Comparison of ENCODE assay signal across 8 cellular contexts in genomic region chr15:83010709-83011270, GRCh38. TPM values are rescaled to one million over a fixed set of nuclear protein-coding genes. Genes with fewer than 3 reads are reported as not detected.
A peak's percentile ranks its signal among the peaks of the same experiment; 100 is the strongest.
DNase-seq lines count a peak whose midpoint lies in the region; ATAC-seq and TF ChIP-seq lines count a peak whose summit lies in the region.

No MANE protein-coding gene starts in this region.

- H3K27ac ChIP-seq in KMS-11 (peak overlapping the region; percentile 54), osteoblast (ENCODE audit: low read depth, low read length) (peak overlapping the region; percentile 60), thymus (ENCODE audit: low read depth) (peak overlapping the region; percentile 89)

- H3K79me2 ChIP-seq in KMS-11 (ENCODE audit: insufficient read depth, low read depth) (peaks cover 14% of the 10 kb centered on the region), osteoblast (ENCODE audit: insufficient read depth, low read length) (peaks cover 23% of the 10 kb centered on the region)

- DNase-seq in EH (ENCODE audit: low read depth) (peak; percentile 76), SK-MEL-5 (ENCODE audit: low read depth, low spot score) (peak; percentile 89), glutamatergic neuron (peak; percentile 88), osteoblast (ENCODE audit: insufficient read length, low spot score, missing footprints) (peak; percentile 93)
- peak; percentile 84 for DNase-seq in activated naive CD4-positive, alpha-beta T cell treated with anti-CD3 and anti-CD28 coated beads, Interleukin-2, amount 50 U/mL, for 16 hours

- TF ChIP-seq CTCF in KMS-11 (conservative IDR thresholded peaks at IDR 0.05; ENCODE audit: low read depth, low read length), result peak; percentile 71
- peak; percentile 73 for TF ChIP-seq CTCF in glutamatergic neuron (IDR thresholded peaks at IDR 0.05; ENCODE audit: partially characterized antibody, unreplicated experiment)
- TF ChIP-seq CTCF in osteoblast (IDR thresholded peaks at IDR 0.05; ENCODE audit: extremely low read depth, low read depth, low read length), result peak; percentile 97

- H3K27me3 Mint-ChIP-seq in glutamatergic neuron (ENCODE audit: unreplicated experiment), result peaks cover 4% of the 10 kb centered on the region

- in situ Hi-C loops in SK-MEL-5 (cut with HindIII; ENCODE audit: low pct_unique_long_range_greater_than_20kb, low sequenced_read_pairs), result no loop called here

- peak; percentile 58 for ATAC-seq in GM21786 (IDR thresholded peaks at IDR 0.05; ENCODE audit: unreplicated experiment)

- peak overlapping the region; percentile 100 for H3K4me3 Mint-ChIP-seq in glutamatergic neuron (ENCODE audit: unreplicated experiment)

- H3K36me3 ChIP-seq in KMS-11 (ENCODE audit: insufficient read depth) (0 out of 2 replicates have a peak, but pooled peaks cover 4% of the 10 kb centered on the region), osteoblast (ENCODE audit: insufficient read depth, low read length) (peaks cover 33% of the 10 kb centered on the region), thymus (ENCODE audit: control insufficient read depth, insufficient read depth) (peaks cover 21% of the 10 kb centered on the region)

- H3K9me3 ChIP-seq in osteoblast (ENCODE audit: low read depth, low read length), result no peaks in the 10 kb centered on the region
- H3K9me3 ChIP-seq in thymus (ENCODE audit: control insufficient read depth), result no peaks in the 10 kb centered on the region

- peak overlapping the region; percentile 100 for H3K27ac Mint-ChIP-seq in glutamatergic neuron (ENCODE audit: unreplicated experiment)

- peak overlapping the region; percentile 43; the same call in 1 of the 2 replicates for H3K9ac ChIP-seq in KMS-11

- H4K20me1 ChIP-seq in KMS-11 (ENCODE audit: insufficient read depth), result no peaks in the 10 kb centered on the region
- peaks cover 8% of the 10 kb centered on the region for H4K20me1 ChIP-seq in osteoblast (ENCODE audit: insufficient read depth, low read length)

- H2AFZ ChIP-seq in KMS-11 (ENCODE audit: low read depth) (peak overlapping the region; percentile 76; the same call in 1 of the 2 replicates), osteoblast (ENCODE audit: low read length) (peak overlapping the region; percentile 94)

- H3K4me3 ChIP-seq in KMS-11 (IDR thresholded peaks at IDR 0.05; ENCODE audit: insufficient read depth, low read depth, low read length) (peak overlapping the region; percentile 23), osteoblast (ENCODE audit: insufficient read depth, low read length) (peak overlapping the region; percentile 89), thymus (ENCODE audit: low read length) (peak overlapping the region; percentile 89)

- H3K4me1 ChIP-seq in KMS-11 (ENCODE audit: low read depth, poor library complexity, severe bottlenecking) (peaks cover 33% of the 10 kb centered on the region), osteoblast (ENCODE audit: insufficient read depth, low read length) (peaks cover 20% of the 10 kb centered on the region), thymus (ENCODE audit: control insufficient read depth, insufficient read depth, low read length) (peaks cover 18% of the 10 kb centered on the region)

- peaks cover 15% of the 10 kb centered on the region for H3K36me3 Mint-ChIP-seq in glutamatergic neuron (ENCODE audit: unreplicated experiment)

- no peaks in the 10 kb centered on the region for H3K27me3 ChIP-seq in KMS-11 (ENCODE audit: insufficient read depth, low read depth)
- H3K27me3 ChIP-seq in osteoblast (ENCODE audit: insufficient read depth, low read length), result no peaks in the 10 kb centered on the region
- H3K27me3 ChIP-seq in thymus (ENCODE audit: control insufficient read depth, insufficient read depth), result no peaks in the 10 kb centered on the region

- WGBS in thymus, result 11% methylated on average over 15 of the region's 15 CpGs

- H3K4me1 Mint-ChIP-seq in glutamatergic neuron (ENCODE audit: low read depth, unreplicated experiment), result peaks cover 23% of the 10 kb centered on the region

- peak overlapping the region; percentile 74 for H3K4me2 ChIP-seq in KMS-11
- H3K4me2 ChIP-seq in osteoblast (ENCODE audit: insufficient read depth, low read length), result peak overlapping the region; percentile 92

- peaks cover 17% of the 10 kb centered on the region for H3K9me3 Mint-ChIP-seq in glutamatergic neuron (ENCODE audit: unreplicated experiment)

RNA-seq across cellular contexts. Expression of gene C15orf40, which starts 0.6 kb away (rescaled TPM):
- 25.3 and 26.6 TPM in 2 replicates for total RNA-seq in SK-MEL-5 (2014; rRNA removed; shearing (Covaris generic))
- polyA plus RNA-seq in SK-MEL-5 (2015; cell fraction: cytosol; rRNA removed), result 26.7 and 45.1 TPM in 2 replicates
- 19.3 and 30.9 TPM in 2 replicates for polyA plus RNA-seq in SK-MEL-5 (2015; cell fraction: nucleus; rRNA removed)
- 29.6 TPM for total RNA-seq in glutamatergic neuron (ENCODE audit: unreplicated experiment)
- total RNA-seq in osteoblast, result 10.9 and 13.4 TPM in 2 replicates
- 19.6 TPM for polyA plus RNA-seq in thymus

RNA-seq across cellular contexts. Expression of gene RAMAC, which starts 24.8 kb away (rescaled TPM):
- total RNA-seq in SK-MEL-5 (2014; rRNA removed; shearing (Covaris generic)), result 46.5 and 47.2 TPM in 2 replicates
- polyA plus RNA-seq in SK-MEL-5 (2015; cell fraction: cytosol; rRNA removed), result 21.9 and 24.6 TPM in 2 replicates
- 4.8 and 6.9 TPM in 2 replicates for polyA plus RNA-seq in SK-MEL-5 (2015; cell fraction: nucleus; rRNA removed)
- total RNA-seq in glutamatergic neuron (ENCODE audit: unreplicated experiment) (38.2 TPM), osteoblast (25.6 and 26.4 TPM in 2 replicates)
- 39.6 TPM for polyA plus RNA-seq in thymus

RNA-seq across cellular contexts. Expression of gene BTBD1, which starts 56.3 kb away (rescaled TPM):
- total RNA-seq in SK-MEL-5 (2014; rRNA removed; shearing (Covaris generic)), result 137 and 147 TPM in 2 replicates
- polyA plus RNA-seq in SK-MEL-5 (2015; cell fraction: cytosol; rRNA removed), result 79.8 and 90.7 TPM in 2 replicates
- 40.2 and 48.0 TPM in 2 replicates for polyA plus RNA-seq in SK-MEL-5 (2015; cell fraction: nucleus; rRNA removed)
- total RNA-seq in glutamatergic neuron (ENCODE audit: unreplicated experiment) (41.9 TPM), osteoblast (88.3 and 99.6 TPM in 2 replicates)
- polyA plus RNA-seq in thymus, result 44.4 TPM

RNA-seq across cellular contexts. Expression of gene HOMER2, which starts 58.3 kb away (rescaled TPM):
- total RNA-seq in SK-MEL-5 (2014; rRNA removed; shearing (Covaris generic)), result 8.8 and 13.4 TPM in 2 replicates
- polyA plus RNA-seq in SK-MEL-5 (2015; cell fraction: cytosol; rRNA removed), result 7.8 and 10.6 TPM in 2 replicates
- 9.2 and 9.6 TPM in 2 replicates for polyA plus RNA-seq in SK-MEL-5 (2015; cell fraction: nucleus; rRNA removed)
- total RNA-seq in glutamatergic neuron (ENCODE audit: unreplicated experiment) (32.6 TPM), osteoblast (7.7 and 11.6 TPM in 2 replicates)
- 5.7 TPM for polyA plus RNA-seq in thymus

Comparison
In these comparisons a context has a peak if more than half of its experiments do, and no peak if none do; other contexts are left out.
1. Peak in every context shown above with its lines: DNase-seq, ATAC-seq, H3K4me3 ChIP-seq and H3K27ac ChIP-seq.
2. H3K4me3 ChIP-seq: peak in every context shown above with its lines; median percentile 89 in osteoblast; 89 in thymus; 23 in KMS-11.